ENCODE assay signal across 8 cellular contexts in the genomic region with DNA sequence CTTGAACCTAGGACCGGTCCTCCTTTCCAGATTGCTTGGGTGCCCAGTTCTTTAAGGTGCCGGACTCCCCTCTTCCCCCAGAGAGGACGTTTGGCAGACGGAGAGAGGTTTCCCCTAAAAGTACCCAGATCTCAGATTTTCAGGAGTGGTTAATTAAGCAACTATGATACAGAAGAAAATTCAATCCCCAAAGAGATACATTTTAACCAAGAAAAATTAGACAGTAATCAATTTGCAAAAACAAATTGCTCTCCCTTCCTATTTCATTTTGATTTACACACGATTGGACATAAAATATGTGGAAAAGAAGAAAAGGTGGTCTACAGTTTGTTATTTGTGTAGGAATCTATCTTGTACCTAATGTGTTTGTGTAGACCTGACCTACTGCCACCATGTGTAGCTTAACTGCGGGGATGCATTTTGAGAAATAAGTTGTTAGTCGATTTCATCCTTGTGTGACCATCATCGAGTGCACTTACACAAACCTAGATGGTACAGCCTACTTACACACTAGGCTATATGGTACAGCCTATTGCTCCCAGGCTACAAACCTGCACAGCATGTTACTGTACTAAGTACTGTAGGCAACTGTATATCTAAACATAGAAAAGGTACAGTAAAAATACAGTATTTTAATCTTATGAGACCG. TPM values are rescaled to one million over a fixed set of nuclear protein-coding genes. Genes with fewer than 3 reads are reported as not detected.
DNase-seq lines count a peak whose midpoint lies in the region; ATAC-seq and TF ChIP-seq lines count a peak whose summit lies in the region.

No MANE protein-coding gene starts in this region.

- ATAC-seq in HG03064 (IDR thresholded peaks at IDR 0.05; ENCODE audit: low read depth, unreplicated experiment), result peak; percentile 1
- ATAC-seq in left colon, result peak; percentile 13
- no peak for ATAC-seq in HG02938 (IDR thresholded peaks at IDR 0.05; ENCODE audit: unreplicated experiment)

- H3K4me3 ChIP-seq in thyroid gland (replicated peaks in 1 of 3), result peak overlapping the region; percentile 66 to 97 (median 72)

- H3K27ac Mint-ChIP-seq in activated naive CD8-positive, alpha-beta T cell treated with anti-CD3 and anti-CD28 coated beads for 36 hours, result peak overlapping the region; percentile 99

- H3K36me3 ChIP-seq in thyroid gland, result peaks cover 0 to 3% of the 10 kb centered on the region in 2 donors

- peak overlapping the region; percentile 97 for H3K4me3 Mint-ChIP-seq in activated naive CD8-positive, alpha-beta T cell treated with anti-CD3 and anti-CD28 coated beads for 36 hours

- peak; percentile 7 for DNase-seq in Ammon's horn (ENCODE audit: low spot score)
- no peak for DNase-seq in activated naive CD8-positive, alpha-beta T cell treated with anti-CD3 and anti-CD28 coated beads for 36 hours
- no peak for DNase-seq in left colon
- no peak for DNase-seq in thyroid gland
- no peak for DNase-seq in LoVo (ENCODE audit: low spot score)
- DNase-seq in GM03348 (ENCODE audit: low spot score), result no peak

- TF ChIP-seq CTCF in thyroid gland (IDR thresholded peaks at IDR 0.05), result no peak

- H3K9me3 Mint-ChIP-seq in activated naive CD8-positive, alpha-beta T cell treated with anti-CD3 and anti-CD28 coated beads for 36 hours, result no peaks in the 10 kb centered on the region

- H3K36me3 Mint-ChIP-seq in activated naive CD8-positive, alpha-beta T cell treated with anti-CD3 and anti-CD28 coated beads for 36 hours, result peaks cover 27% of the 10 kb centered on the region

- H3K27ac ChIP-seq in thyroid gland, result peak overlapping the region in 2 of 3 donors; percentile 87 to 94

- no peak for TF ChIP-seq POLR2A in thyroid gland (IDR thresholded peaks at IDR 0.05)

- no peaks in the 10 kb centered on the region for H3K27me3 Mint-ChIP-seq in activated naive CD8-positive, alpha-beta T cell treated with anti-CD3 and anti-CD28 coated beads for 36 hours

- H3K9me3 ChIP-seq in thyroid gland, result no peaks in the 10 kb centered on the region

- intact Hi-C loops in left colon (cut with DNase I, micrococcal nuclease) (loop anchor here in 1 of 2 donors (10.0 kb wide), 1 partner anchor 785 kb away; no protein-coding TSS in a partner anchor), thyroid gland (cut with DNase I) (no loop called here)

- 22 to 25% methylated on average over 9 of the region's 9 CpGs for WGBS in thyroid gland, 2 donors

- H3K4me1 Mint-ChIP-seq in activated naive CD8-positive, alpha-beta T cell treated with anti-CD3 and anti-CD28 coated beads for 36 hours, result peaks cover 33% of the 10 kb centered on the region

- no peaks in the 10 kb centered on the region for H3K27me3 ChIP-seq in thyroid gland

- peaks cover 13 to 15% of the 10 kb centered on the region in 2 donors for H3K4me1 ChIP-seq in thyroid gland

RNA-seq across cellular contexts. Expression of a gene that starts 0.7 kb away (rescaled TPM):
- 10 to 100 TPM; 34.5 to 36.3 TPM for total RNA-seq in activated naive CD8-positive, alpha-beta T cell treated with anti-CD3 and anti-CD28 coated beads for 36 hours
- total RNA-seq in left colon (10 to 100 TPM; 19.7 to 24.2 TPM), thyroid gland (10 to 100 TPM in 3 of 4 donors, 1 to 10 TPM in 1; 8.7 to 28.0 (median 17.6) TPM)

RNA-seq across cellular contexts. Expression of a gene that starts 0.8 kb away (rescaled TPM):
- total RNA-seq in activated naive CD8-positive, alpha-beta T cell treated with anti-CD3 and anti-CD28 coated beads for 36 hours, result 10 to 100 TPM; 18.1 to 20.1 TPM
- total RNA-seq in left colon (1 to 10 TPM; 5.4 TPM), thyroid gland (10 to 100 TPM; 15.2 to 18.8 (median 17.0) TPM)
